In the genomic region with DNA sequence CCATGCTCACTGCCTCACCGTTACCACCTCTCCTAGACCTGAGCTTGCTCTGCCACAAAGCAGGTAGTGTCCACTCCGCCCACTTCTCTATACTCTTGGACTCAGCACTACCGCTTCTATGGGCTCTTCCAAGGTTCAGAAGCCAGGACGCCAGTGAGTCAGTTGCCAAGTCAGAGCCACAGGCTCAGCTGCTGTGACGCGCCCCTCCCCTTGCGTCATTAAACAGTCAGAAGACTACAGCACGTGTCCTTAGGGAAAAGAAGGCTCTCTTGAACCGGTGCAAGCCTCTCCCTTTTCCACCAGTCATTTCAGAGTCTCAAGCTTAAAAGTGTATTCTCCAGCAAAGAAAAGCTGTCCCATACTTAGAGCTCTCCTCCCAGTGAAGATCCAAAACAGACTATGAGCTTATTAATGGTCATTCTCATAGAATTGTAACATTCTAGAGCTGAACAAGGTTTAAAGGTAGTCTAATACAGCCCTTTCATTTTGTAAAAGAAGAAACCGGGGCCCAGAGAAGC, we compare ENCODE assay signal across 8 cellular contexts. TPM values are rescaled to one million over a fixed set of nuclear protein-coding genes. Genes with fewer than 3 reads are reported as not detected.
DNase-seq lines count a peak whose midpoint lies in the region; ATAC-seq and TF ChIP-seq lines count a peak whose summit lies in the region.

No MANE protein-coding gene starts in this region.

- peaks cover 35 to 66% of the 10 kb centered on the region in 2 experiments for H3K4me1 ChIP-seq in HCT116 (ENCODE audit: control insufficient read depth in 1 of 2, insufficient read depth in 2 of 2, low read length in 2 of 2)

- no peaks in the 10 kb centered on the region for H3K27me3 ChIP-seq in HCT116 (ENCODE audit: insufficient read depth, low read length)

- BruUV-seq in Calu3 (replicated peaks; lab: Mats Ljungman, UMichigan) (no TSS peak), HCT116 (replicated peaks; lab: Mats Ljungman, UMichigan) (TSS peak; percentile 94)

- 0 out of 2 replicates have a peak, but pooled peaks have one; percentile 3 for TF ChIP-seq RAD21 in HCT116 (IDR thresholded peaks at IDR 0.05; ENCODE audit: low read depth)

- H3K4me1 Mint-ChIP-seq in Calu3 (ENCODE audit: low read depth, unreplicated experiment) = peaks cover 35% of the 10 kb centered on the region

- H3K9me3 ChIP-seq in HCT116 (ENCODE audit: control insufficient read depth in 1 of 2, insufficient read depth in 1 of 2, low read depth in 1 of 2, low read length in 2 of 2) = no peaks in the 10 kb centered on the region

- no peaks in the 10 kb centered on the region for H3K9me2 ChIP-seq in HCT116 (ENCODE audit: insufficient read depth)

- H3K4me2 ChIP-seq in HCT116 (ENCODE audit: low read length) = peak overlapping the region; percentile 68

- peak overlapping the region in 1 of 2 experiments; percentile 14; a peak in 1 of 4 replicates for H3K4me3 ChIP-seq in HCT116 (replicated peaks in 1 of 2; ENCODE audit: low read depth in 1 of 2, low read length in 2 of 2)
- H3K4me3 ChIP-seq in fibroblast of mammary gland (ENCODE audit: control insufficient read depth, low read depth, low read length) = no peak overlapping the region

- H3K36me3 Mint-ChIP-seq in Calu3 (ENCODE audit: insufficient read depth, unreplicated experiment) = peaks cover 7% of the 10 kb centered on the region

- no peaks in the 10 kb centered on the region for H4K20me1 ChIP-seq in HCT116 (ENCODE audit: insufficient read depth)

- no peaks in the 10 kb centered on the region for H3K36me3 ChIP-seq in HCT116 (ENCODE audit: control insufficient read depth in 1 of 2, insufficient read depth in 2 of 2, low read length in 2 of 2)

- no peak for TF ChIP-seq CTCF in Calu3 (IDR thresholded peaks at IDR 0.05; ENCODE audit: unreplicated experiment)
- TF ChIP-seq CTCF in HCT116 (IDR thresholded peaks at IDR 0.05 in 2 of 3, conservative IDR thresholded peaks at IDR 0.05 in 1 of 3; ENCODE audit: borderline replicate concordance in 1 of 3, insufficient read depth in 1 of 3, low read depth in 2 of 3, low read length in 2 of 3) = no peak
- no peak for TF ChIP-seq CTCF in fibroblast of mammary gland (conservative IDR thresholded peaks at IDR 0.05; ENCODE audit: control insufficient read depth, insufficient read depth, low read depth, low read length)

- peak overlapping the region; percentile 47 for H3K9ac ChIP-seq in HCT116 (ENCODE audit: low read length)

- peak overlapping the region; percentile 38; the same call in 1 of the 2 replicates for H3K27ac ChIP-seq in HCT116 (ENCODE audit: low read depth, low read length)

- H3K79me2 ChIP-seq in HCT116 (ENCODE audit: insufficient read depth, low read length) = no peaks in the 10 kb centered on the region

- no peaks in the 10 kb centered on the region for H3K27me3 Mint-ChIP-seq in Calu3 (ENCODE audit: unreplicated experiment)

- POLR2A ChIA-PET in HCT116 (lab: Charles Lee) = interaction anchor here (0.8 to 2.4 kb wide), 6 partner anchors 16 to 43 kb away, joined by 3 to 6 read pairs (median 3); no protein-coding TSS in a partner anchor

- TF ChIP-seq POLR2A in HCT116 (IDR thresholded peaks at IDR 0.05; ENCODE audit: borderline replicate concordance, extremely low read depth, insufficient read depth, insufficient read length) = no peak

- no peaks in the 10 kb centered on the region for H3K9me3 Mint-ChIP-seq in Calu3 (ENCODE audit: low read depth, unreplicated experiment)

- peak overlapping the region; percentile 88 for H3K27ac Mint-ChIP-seq in Calu3 (ENCODE audit: unreplicated experiment)

- intact Hi-C loops in Calu3 (cut with micrococcal nuclease; ENCODE audit: unreplicated experiment) (loop anchor here (1.0 kb wide), 1 partner anchor 40 kb away; no protein-coding TSS in a partner anchor), HCT116 (cut with micrococcal nuclease) (no loop called here)

- H3K4me3 Mint-ChIP-seq in Calu3 (ENCODE audit: low read depth, unreplicated experiment) = peak overlapping the region; percentile 49

- H2AFZ ChIP-seq in HCT116 (ENCODE audit: low read depth, low read length, poor library complexity, severe bottlenecking) = peak overlapping the region; percentile 87

- DNase-seq in Calu3 = peak; percentile 88
- DNase-seq in HCT116 (ENCODE audit: low read depth, low spot score) = peak; percentile 96
- DNase-seq in NOMO-1 treated with dmso at 0.1 percent for 144 hours (lab: John Stamatoyannopoulos, UW; ENCODE audit: unreplicated experiment) = peak; percentile 6
- peak; percentile 94 for DNase-seq in fibroblast of mammary gland (ENCODE audit: low read depth)
- peak; percentile 98 for DNase-seq in renal cortical epithelial cell (ENCODE audit: low read depth)
- DNase-seq in stimulated activated naive CD4-positive, alpha-beta T cell (lab: John Stamatoyannopoulos, UW) = no peak
- DNase-seq in NCI-H1930 (lab: John Stamatoyannopoulos, UW) = no peak
- no peak for DNase-seq in activated CD8-positive, alpha-beta memory T cell treated with anti-CD3 and anti-CD28 coated beads, Interleukin-2, amount 50 U/mL, for 48 hours

- peak; percentile 92 for ATAC-seq in HCT116

- CTCF ChIA-PET in Calu3 (lab: Charles Lee) = interaction anchor here (0.9 to 2.1 kb wide), 4 partner anchors 39 to 170 kb away, joined by 3 to 8 read pairs (median 4); a partner anchor contains a TSS
- CTCF ChIA-PET in HCT116 (lab: Charles Lee) = interaction anchor here (1.2 to 2.2 kb wide), 2 partner anchors 39 to 42 kb away, joined by 3 to 7 read pairs; no protein-coding TSS in a partner anchor

- RAD21 ChIA-PET in HCT116 (lab: Charles Lee; ENCODE audit: low non-redundant PET in 1 of 2, low total read pairs in 2 of 2, uncharacterized antibody in 2 of 2, unreplicated experiment in 2 of 2) = interaction anchor here in 1 of 2 experiments (0.7 kb wide), 1 partner anchor 24 kb away, joined by 3 read pairs; no protein-coding TSS in a partner anchor

TF ChIP-seq in HCT116, 20 proteins besides CTCF, POLR2A, EP300 and RAD21 (continues in another document):
- TF ChIP-seq, protein P1, sequence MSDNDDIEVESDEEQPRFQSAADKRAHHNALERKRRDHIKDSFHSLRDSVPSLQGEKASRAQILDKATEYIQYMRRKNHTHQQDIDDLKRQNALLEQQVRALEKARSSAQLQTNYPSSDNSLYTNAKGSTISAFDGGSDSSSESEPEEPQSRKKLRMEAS (IDR thresholded peaks at IDR 0.05) = peak; percentile 98
- TF ChIP-seq, protein P2, sequence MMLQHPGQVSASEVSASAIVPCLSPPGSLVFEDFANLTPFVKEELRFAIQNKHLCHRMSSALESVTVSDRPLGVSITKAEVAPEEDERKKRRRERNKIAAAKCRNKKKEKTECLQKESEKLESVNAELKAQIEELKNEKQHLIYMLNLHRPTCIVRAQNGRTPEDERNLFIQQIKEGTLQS (IDR thresholded peaks at IDR 0.05) = peak; percentile 77
- TF ChIP-seq SP1 (IDR thresholded peaks at IDR 0.05; ENCODE audit: low read depth) (peak; percentile 75), POLR2AphosphoS5 (IDR thresholded peaks at IDR 0.05; ENCODE audit: low read depth, low read length) (peak; percentile 52), ELF1 (IDR thresholded peaks at IDR 0.05; ENCODE audit: borderline replicate concordance, low read depth) (no peak), ZNF274 (IDR thresholded peaks at IDR 0.05; ENCODE audit: low read depth, low read length) (no peak), YY1 (IDR thresholded peaks at IDR 0.05; ENCODE audit: extremely low read depth, insufficient replicate concordance, low read depth, low read length) (peak; percentile 57), CBX3 (IDR thresholded peaks at IDR 0.05; ENCODE audit: low read depth) (peak; percentile 87), EGR1 (IDR thresholded peaks at IDR 0.05; ENCODE audit: low read depth) (peak; percentile 63)
- TF ChIP-seq, protein P3, sequence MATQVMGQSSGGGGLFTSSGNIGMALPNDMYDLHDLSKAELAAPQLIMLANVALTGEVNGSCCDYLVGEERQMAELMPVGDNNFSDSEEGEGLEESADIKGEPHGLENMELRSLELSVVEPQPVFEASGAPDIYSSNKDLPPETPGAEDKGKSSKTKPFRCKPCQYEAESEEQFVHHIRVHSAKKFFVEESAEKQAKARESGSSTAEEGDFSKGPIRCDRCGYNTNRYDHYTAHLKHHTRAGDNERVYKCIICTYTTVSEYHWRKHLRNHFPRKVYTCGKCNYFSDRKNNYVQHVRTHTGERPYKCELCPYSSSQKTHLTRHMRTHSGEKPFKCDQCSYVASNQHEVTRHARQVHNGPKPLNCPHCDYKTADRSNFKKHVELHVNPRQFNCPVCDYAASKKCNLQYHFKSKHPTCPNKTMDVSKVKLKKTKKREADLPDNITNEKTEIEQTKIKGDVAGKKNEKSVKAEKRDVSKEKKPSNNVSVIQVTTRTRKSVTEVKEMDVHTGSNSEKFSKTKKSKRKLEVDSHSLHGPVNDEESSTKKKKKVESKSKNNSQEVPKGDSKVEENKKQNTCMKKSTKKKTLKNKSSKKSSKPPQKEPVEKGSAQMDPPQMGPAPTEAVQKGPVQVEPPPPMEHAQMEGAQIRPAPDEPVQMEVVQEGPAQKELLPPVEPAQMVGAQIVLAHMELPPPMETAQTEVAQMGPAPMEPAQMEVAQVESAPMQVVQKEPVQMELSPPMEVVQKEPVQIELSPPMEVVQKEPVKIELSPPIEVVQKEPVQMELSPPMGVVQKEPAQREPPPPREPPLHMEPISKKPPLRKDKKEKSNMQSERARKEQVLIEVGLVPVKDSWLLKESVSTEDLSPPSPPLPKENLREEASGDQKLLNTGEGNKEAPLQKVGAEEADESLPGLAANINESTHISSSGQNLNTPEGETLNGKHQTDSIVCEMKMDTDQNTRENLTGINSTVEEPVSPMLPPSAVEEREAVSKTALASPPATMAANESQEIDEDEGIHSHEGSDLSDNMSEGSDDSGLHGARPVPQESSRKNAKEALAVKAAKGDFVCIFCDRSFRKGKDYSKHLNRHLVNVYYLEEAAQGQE (IDR thresholded peaks at IDR 0.05; ENCODE audit: low read depth) = no peak
- TF ChIP-seq, protein P4, sequence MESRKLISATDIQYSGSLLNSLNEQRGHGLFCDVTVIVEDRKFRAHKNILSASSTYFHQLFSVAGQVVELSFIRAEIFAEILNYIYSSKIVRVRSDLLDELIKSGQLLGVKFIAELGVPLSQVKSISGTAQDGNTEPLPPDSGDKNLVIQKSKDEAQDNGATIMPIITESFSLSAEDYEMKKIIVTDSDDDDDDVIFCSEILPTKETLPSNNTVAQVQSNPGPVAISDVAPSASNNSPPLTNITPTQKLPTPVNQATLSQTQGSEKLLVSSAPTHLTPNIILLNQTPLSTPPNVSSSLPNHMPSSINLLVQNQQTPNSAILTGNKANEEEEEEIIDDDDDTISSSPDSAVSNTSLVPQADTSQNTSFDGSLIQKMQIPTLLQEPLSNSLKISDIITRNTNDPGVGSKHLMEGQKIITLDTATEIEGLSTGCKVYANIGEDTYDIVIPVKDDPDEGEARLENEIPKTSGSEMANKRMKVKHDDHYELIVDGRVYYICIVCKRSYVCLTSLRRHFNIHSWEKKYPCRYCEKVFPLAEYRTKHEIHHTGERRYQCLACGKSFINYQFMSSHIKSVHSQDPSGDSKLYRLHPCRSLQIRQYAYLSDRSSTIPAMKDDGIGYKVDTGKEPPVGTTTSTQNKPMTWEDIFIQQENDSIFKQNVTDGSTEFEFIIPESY (IDR thresholded peaks at IDR 0.05; ENCODE audit: extremely low read depth, insufficient replicate concordance, low read length) = peak; percentile 23

RNA-seq across cellular contexts. Expression of a gene that starts 41.0 kb away (rescaled TPM):
- total RNA-seq in Calu3 (2022) (242 and 249 TPM in 2 replicates), HCT116 (2021; ENCODE audit: unreplicated experiment) (200 TPM), renal cortical epithelial cell (217 and 255 TPM in 2 replicates)
- 71.3 and 91.7 TPM in 2 replicates for polyA plus RNA-seq in HCT116 (2012)

Comparison
In these comparisons a context has a peak if more than half of its experiments do, and no peak if none do; other contexts are left out.
1. DNase-seq: peak in Calu3 (single experiment), HCT116 (single experiment), NOMO-1 treated with dmso at 0.1 percent for 144 hours (single experiment), fibroblast of mammary gland (single experiment) and renal cortical epithelial cell (single experiment); none in stimulated activated naive CD4-positive, alpha-beta T cell (0 of 6), NCI-H1930 (0 of 2) and activated CD8-positive, alpha-beta memory T cell treated with anti-CD3 and anti-CD28 coated beads, Interleukin-2, amount 50 U/mL, for 48 hours (single experiment).